ENCODE assay signal across 23 cellular contexts in genomic region chr10:71663311-71663710, GRCh38. TPM values are rescaled to one million over a fixed set of nuclear protein-coding genes. Genes with fewer than 3 reads are reported as not detected.
"Had no signal": no experiment of that assay in that cellular context is flagged by ENCODE, and none has a peak within 500 bp of the region (broad histone marks: within the 10 kb centered on the region; RNA-seq: fewer than 3 reads in every experiment).

No MANE protein-coding gene starts in this region.

- H3K4me3 Mint-ChIP-seq: activated naive CD4-positive, alpha-beta T cell treated with anti-CD3 and anti-CD28 coated beads, Interleukin-2, amount 50 U/mL, for 24 hours; activated T-cell treated with anti-CD3 and anti-CD28 coated beads, Interleukin-2, amount 50 U/mL, for 72 hours; central memory CD8-positive, alpha-beta T cell; naive thymus-derived CD4-positive, alpha-beta T cell had no signal

- H3K9me3 Mint-ChIP-seq: activated naive CD4-positive, alpha-beta T cell treated with anti-CD3 and anti-CD28 coated beads, Interleukin-2, amount 50 U/mL, for 24 hours; activated T-cell treated with anti-CD3 and anti-CD28 coated beads, Interleukin-2, amount 50 U/mL, for 72 hours; central memory CD8-positive, alpha-beta T cell; naive thymus-derived CD4-positive, alpha-beta T cell had no signal

- H3K4me1 ChIP-seq: ascending aorta, gastrocnemius medialis, pancreas, uterus had no signal

- H3K4me3 ChIP-seq: ascending aorta, coronary artery, gastrocnemius medialis, pancreas, thyroid gland, uterus had no signal

- DNase-seq: activated CD8-positive, alpha-beta memory T cell treated with anti-CD3 and anti-CD28 coated beads for 24 hours; activated CD8-positive, alpha-beta memory T cell treated with anti-CD3 and anti-CD28 coated beads, Interleukin-2, amount 50 U/mL, for 48 hours; activated gamma-delta T cell; activated T-cell treated with anti-CD3 and anti-CD28 coated beads, Interleukin-2, amount 50 U/mL, for 72 hours; gastrocnemius medialis; kidney glomerular epithelial cell; left ventricle myocardium superior; pancreas; stimulated activated CD4-positive, alpha-beta T cell treated with anti-CD3 and anti-CD28 coated beads, Interleukin-12 subunit alpha, Interleukin-12 subunit beta, amount 100 ng/mL, for 4 hours; stimulated activated CD4-positive, alpha-beta T cell treated with anti-CD3 and anti-CD28 coated beads, Interleukin-1b, Interleukin-23, amount 100 ng/mL, for 48 hours; stimulated activated naive CD4-positive, alpha-beta T cell treated with Interleukin-2 at 50 U/mL for 16 hours; T-helper 1 cell; T1000; thyroid gland; uterus had no signal

- FAIRE-seq: pancreas had no signal

- H3K27me3 Mint-ChIP-seq: activated naive CD4-positive, alpha-beta T cell treated with anti-CD3 and anti-CD28 coated beads, Interleukin-2, amount 50 U/mL, for 24 hours; naive thymus-derived CD4-positive, alpha-beta T cell had no signal

- H3K36me3 Mint-ChIP-seq: activated naive CD4-positive, alpha-beta T cell treated with anti-CD3 and anti-CD28 coated beads, Interleukin-2, amount 50 U/mL, for 24 hours had no signal

- H3K27me3 ChIP-seq: ascending aorta, gastrocnemius medialis, pancreas, thyroid gland, uterus had no signal

- H3K36me3 ChIP-seq: ascending aorta, gastrocnemius medialis, neutrophil, pancreas, thyroid gland, uterus had no signal

- H3K9me3 ChIP-seq: ascending aorta, gastrocnemius medialis, neutrophil, pancreas, thyroid gland, uterus had no signal

- H3K27ac ChIP-seq: ascending aorta, coronary artery, gastrocnemius medialis, neutrophil, pancreas, thyroid gland, uterus had no signal

- ATAC-seq: activated CD4-positive, CD25-positive, alpha-beta regulatory T cell treated with anti-CD3 and anti-CD28 coated beads, Interleukin-2, amount 50 U/mL, for 24 hours; activated T-cell treated with anti-CD3 and anti-CD28 coated beads, Interleukin-2, amount 50 U/mL, for 72 hours; esophagus mucosa; gastrocnemius medialis; pancreas had no signal

- H3K27ac Mint-ChIP-seq: activated naive CD4-positive, alpha-beta T cell treated with anti-CD3 and anti-CD28 coated beads, Interleukin-2, amount 50 U/mL, for 24 hours; activated T-cell treated with anti-CD3 and anti-CD28 coated beads, Interleukin-2, amount 50 U/mL, for 72 hours; naive thymus-derived CD4-positive, alpha-beta T cell had no signal

RNA-seq across cellular contexts. Expression of gene C10orf105, which starts 56.3 kb away (rescaled TPM):
- total RNA-seq: ascending aorta, esophagus mucosa, gastrocnemius medialis, thyroid gland had no signal
- polyA plus RNA-seq: naive thymus-derived CD4-positive, alpha-beta T cell had no signal
